14 cellular contexts compared by ENCODE assay signal in genomic region chr9:119283118-119283794, GRCh38.
A peak's percentile ranks its signal among the peaks of the same experiment; 100 is the strongest.
DNase-seq lines count a peak whose midpoint lies in the region; ATAC-seq and TF ChIP-seq lines count a peak whose summit lies in the region.
"Had no signal": no experiment of that assay in that cellular context is flagged by ENCODE, and none has a peak within 500 bp of the region (broad histone marks: within the 10 kb centered on the region; RNA-seq: fewer than 3 reads in every experiment).

No MANE protein-coding gene starts in this region.

- peak overlapping the region; percentile 72 for H3K4me2 ChIP-seq in BLaER1

- no peaks in the 10 kb centered on the region for H3K27me3 ChIP-seq in BLaER1
- no peaks in the 10 kb centered on the region for H3K27me3 ChIP-seq in esophagus squamous epithelium

- DNase-seq in RWPE1 (ENCODE audit: low spot score) (peak; percentile 8), left cardiac atrium (peak; percentile 60), nephron progenitor cell (peak; percentile 9), LoVo (ENCODE audit: low spot score) (no peak), esophagus squamous epithelium (lab: John Stamatoyannopoulos, UW) (no peak)
- DNase-seq in activated CD8-positive, alpha-beta T cell treated with anti-CD3 and anti-CD28 coated beads for 36 hours, result no peak
- DNase-seq: activated T-cell treated with anti-CD3 and anti-CD28 coated beads, Interleukin-2, amount 50 U/mL, for 24 hours; CD4-positive, CD25-positive, alpha-beta regulatory T cell; cerebellar nuclear complex; HFFc6; naive B cell; stimulated activated naive CD8-positive, alpha-beta T cell treated with anti-CD3 and anti-CD28 coated beads, Interleukin-15, Interleukin-2, amounts not matched to agents 100 U/mL and 50 U/mL, for 24 hours had no signal

- intact Hi-C loops in left cardiac atrium (cut with DNase I), result no loop called here
- intact Hi-C loops in activated CD8-positive, alpha-beta T cell treated with anti-CD3 and anti-CD28 coated beads for 36 hours (cut with micrococcal nuclease), result no loop called here
- intact Hi-C loops in esophagus squamous epithelium (cut with DNase I), result no loop called here

- H3K9ac ChIP-seq in BLaER1, result no peak overlapping the region

- peak overlapping the region; percentile 4 for H3K27ac Mint-ChIP-seq in nephron progenitor cell
- no peak overlapping the region for H3K27ac Mint-ChIP-seq in activated CD8-positive, alpha-beta T cell treated with anti-CD3 and anti-CD28 coated beads for 36 hours
- H3K27ac Mint-ChIP-seq: activated T-cell treated with anti-CD3 and anti-CD28 coated beads, Interleukin-2, amount 50 U/mL, for 24 hours; CD4-positive, CD25-positive, alpha-beta regulatory T cell; HFFc6; naive B cell had no signal

- H3K36me3 Mint-ChIP-seq in nephron progenitor cell (ENCODE audit: low read depth), result no peaks in the 10 kb centered on the region
- no peaks in the 10 kb centered on the region for H3K36me3 Mint-ChIP-seq in activated CD8-positive, alpha-beta T cell treated with anti-CD3 and anti-CD28 coated beads for 36 hours (ENCODE audit: low read depth)
- H3K36me3 Mint-ChIP-seq: CD4-positive, CD25-positive, alpha-beta regulatory T cell; naive B cell had no signal

- no peak overlapping the region for H3K4me3 ChIP-seq in BLaER1
- no peak overlapping the region for H3K4me3 ChIP-seq in esophagus squamous epithelium

- CTCF ChIA-PET in RWPE1 (lab: Yijun Ruan, JAX), result no interaction called here
- CTCF ChIA-PET in activated CD8-positive, alpha-beta T cell treated with anti-CD3 and anti-CD28 coated beads for 36 hours (lab: Charles Lee), result no interaction called here

- WGBS in esophagus squamous epithelium, 2 donors, result 37 to 40% methylated on average over 16 to 17 of the region's 17 CpGs

- H3K36me3 ChIP-seq in BLaER1 (no peaks in the 10 kb centered on the region), esophagus squamous epithelium (no peaks in the 10 kb centered on the region)

- ATAC-seq in left cardiac atrium (peak; percentile 30 to 97), GM21529 (IDR thresholded peaks at IDR 0.05; ENCODE audit: unreplicated experiment) (no peak)
- ATAC-seq in activated CD8-positive, alpha-beta T cell treated with anti-CD3 and anti-CD28 coated beads for 36 hours, result no peak
- ATAC-seq: stimulated activated naive CD8-positive, alpha-beta T cell treated with anti-CD3 and anti-CD28 coated beads, Interleukin-15, Interleukin-2, amounts not matched to agents 100 U/mL and 50 U/mL, for 24 hours had no signal

- peaks cover 56% of the 10 kb centered on the region for H3K4me1 Mint-ChIP-seq in nephron progenitor cell
- H3K4me1 Mint-ChIP-seq in activated CD8-positive, alpha-beta T cell treated with anti-CD3 and anti-CD28 coated beads for 36 hours (ENCODE audit: low read depth), result no peaks in the 10 kb centered on the region
- H3K4me1 Mint-ChIP-seq: CD4-positive, CD25-positive, alpha-beta regulatory T cell; naive B cell had no signal

- H3K9me3 Mint-ChIP-seq in nephron progenitor cell, result no peaks in the 10 kb centered on the region
- H3K9me3 Mint-ChIP-seq in activated CD8-positive, alpha-beta T cell treated with anti-CD3 and anti-CD28 coated beads for 36 hours, result peaks cover 2% of the 10 kb centered on the region
- H3K9me3 Mint-ChIP-seq: activated T-cell treated with anti-CD3 and anti-CD28 coated beads, Interleukin-2, amount 50 U/mL, for 24 hours had no signal

- H3K27me3 Mint-ChIP-seq in nephron progenitor cell (ENCODE audit: low read depth, poor library complexity), result peaks cover 8% of the 10 kb centered on the region
- H3K27me3 Mint-ChIP-seq in activated CD8-positive, alpha-beta T cell treated with anti-CD3 and anti-CD28 coated beads for 36 hours, result peaks cover under 1% of the 10 kb centered on the region
- H3K27me3 Mint-ChIP-seq: CD4-positive, CD25-positive, alpha-beta regulatory T cell had no signal

- H3K4me1 ChIP-seq in BLaER1 (peaks cover 63% of the 10 kb centered on the region), esophagus squamous epithelium (peaks cover 0 to 27% (median 3%) of the 10 kb centered on the region in 3 donors)

- H4K20me1 ChIP-seq in BLaER1, result no peaks in the 10 kb centered on the region

- no peaks in the 10 kb centered on the region for H3K9me3 ChIP-seq in BLaER1
- no peaks in the 10 kb centered on the region for H3K9me3 ChIP-seq in esophagus squamous epithelium

- TF ChIP-seq CTCF in RWPE1 (conservative IDR thresholded peaks at IDR 0.05; ENCODE audit: low read depth) (no peak), nephron progenitor cell (IDR thresholded peaks at IDR 0.05) (no peak), esophagus squamous epithelium (IDR thresholded peaks at IDR 0.05) (no peak)
- TF ChIP-seq CTCF in activated CD8-positive, alpha-beta T cell treated with anti-CD3 and anti-CD28 coated beads for 36 hours (IDR thresholded peaks at IDR 0.05), result no peak

- POLR2A ChIA-PET in RWPE1 (lab: Yijun Ruan, JAX; ENCODE audit: low non-redundant PET), result no interaction called here
- POLR2A ChIA-PET in activated CD8-positive, alpha-beta T cell treated with anti-CD3 and anti-CD28 coated beads for 36 hours (lab: Charles Lee), result no interaction called here

- peak overlapping the region; percentile 66 for H3K4me3 Mint-ChIP-seq in nephron progenitor cell
- no peak overlapping the region for H3K4me3 Mint-ChIP-seq in activated CD8-positive, alpha-beta T cell treated with anti-CD3 and anti-CD28 coated beads for 36 hours
- H3K4me3 Mint-ChIP-seq: activated T-cell treated with anti-CD3 and anti-CD28 coated beads, Interleukin-2, amount 50 U/mL, for 24 hours; CD4-positive, CD25-positive, alpha-beta regulatory T cell; HFFc6; naive B cell had no signal

- no peak overlapping the region for H3K27ac ChIP-seq in BLaER1
- H3K27ac ChIP-seq in RWPE1, result no peak overlapping the region
- H3K27ac ChIP-seq in esophagus squamous epithelium, result no peak overlapping the region

- no peak for TF ChIP-seq POLR2A in esophagus squamous epithelium (IDR thresholded peaks at IDR 0.05)

Comparison
In these comparisons a context has a peak if more than half of its experiments do, and no peak if none do; other contexts are left out.
1. DNase-seq: peak in RWPE1 (single experiment), left cardiac atrium (single experiment) and nephron progenitor cell (single experiment); none in LoVo (single experiment), activated CD8-positive, alpha-beta T cell treated with anti-CD3 and anti-CD28 coated beads for 36 hours (single experiment) and esophagus squamous epithelium (single experiment).
2. ATAC-seq: peak in left cardiac atrium (2 of 2); none in activated CD8-positive, alpha-beta T cell treated with anti-CD3 and anti-CD28 coated beads for 36 hours (single experiment) and GM21529 (single experiment).